Comparison of ENCODE assay signal across 24 cellular contexts in the genomic region with DNA sequence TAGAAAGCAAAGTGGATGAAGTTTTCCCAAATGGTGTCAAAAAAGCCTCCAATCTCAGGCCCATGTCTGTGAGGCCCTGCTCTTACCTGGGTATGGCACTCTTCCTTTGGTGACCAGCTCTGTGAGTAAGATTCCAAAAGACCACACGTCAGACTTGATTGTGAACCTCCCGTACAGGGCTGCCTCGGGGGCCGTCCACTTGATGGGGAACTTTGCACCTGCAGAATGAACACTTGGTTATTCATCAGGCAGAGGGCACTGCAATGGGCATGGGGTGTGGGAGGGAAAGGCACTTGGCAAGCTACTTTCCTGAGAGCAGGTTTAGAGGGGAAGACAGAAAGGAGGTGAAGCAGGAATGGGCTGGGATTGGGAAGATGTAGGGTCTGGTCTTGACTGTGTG.
A peak's percentile ranks its signal among the peaks of the same experiment; 100 is the strongest.
DNase-seq lines count a peak whose midpoint lies in the region; ATAC-seq lines count a peak whose summit lies in the region.
"Had no signal": no experiment of that assay in that cellular context is flagged by ENCODE, and none has a peak within 500 bp of the region (broad histone marks: within the 10 kb centered on the region; RNA-seq: fewer than 3 reads in every experiment).

No MANE protein-coding gene starts in this region.

- H3K4me3 Mint-ChIP-seq in activated T-cell treated with anti-CD3 and anti-CD28 coated beads, Interleukin-2, amount 50 U/mL, for 24 hours, result no peak overlapping the region
- H3K4me3 Mint-ChIP-seq in activated CD8-positive, alpha-beta T cell treated with anti-CD3 and anti-CD28 coated beads, Interleukin-2, amount 10 ng/mL, durations not matched to agents 7 days and 5 days, result no peak overlapping the region
- H3K4me3 Mint-ChIP-seq: CD14-positive monocyte; IgD-negative memory B cell; memory B cell; stimulated activated memory B cell treated with anti-CD40 and anti-IgM and Interleukin-4, amounts not matched to agents 10 μg/mL and 1 μg/mL and 100 μg/mL, for 72 hours had no signal

- CTCF ChIA-PET in activated CD8-positive, alpha-beta T cell treated with anti-CD3 and anti-CD28 coated beads, Interleukin-2, amount 10 ng/mL, durations not matched to agents 7 days and 5 days (lab: Charles Lee), result interaction anchor here (1.4 kb wide), 1 partner anchor 416 kb away, joined by 4 read pairs; a partner anchor contains a TSS

- H3K4me1 Mint-ChIP-seq in activated T-cell treated with anti-CD3 and anti-CD28 coated beads, Interleukin-2, amount 50 U/mL, for 24 hours (ENCODE audit: low read depth), result peaks cover 28% of the 10 kb centered on the region
- H3K4me1 Mint-ChIP-seq in activated CD8-positive, alpha-beta T cell treated with anti-CD3 and anti-CD28 coated beads, Interleukin-2, amount 10 ng/mL, durations not matched to agents 7 days and 5 days (ENCODE audit: low read depth), result peaks cover 6% of the 10 kb centered on the region
- H3K4me1 Mint-ChIP-seq: CD14-positive monocyte; IgD-negative memory B cell; memory B cell; stimulated activated memory B cell treated with anti-CD40 and anti-IgM and Interleukin-4, amounts not matched to agents 10 μg/mL and 1 μg/mL and 100 μg/mL, for 72 hours had no signal

- ATAC-seq in activated CD8-positive, alpha-beta T cell treated with anti-CD3 and anti-CD28 coated beads, Interleukin-2, amount 10 ng/mL, durations not matched to agents 7 days and 5 days, result no peak
- ATAC-seq in left lobe of liver, result peak; percentile 5
- ATAC-seq: left lung; psoas muscle; stimulated activated memory B cell treated with anti-CD40 and anti-IgM and Interleukin-4, amounts not matched to agents 10 μg/mL and 1 μg/mL and 100 μg/mL, for 72 hours had no signal

- H3K36me3 Mint-ChIP-seq in activated T-cell treated with anti-CD3 and anti-CD28 coated beads, Interleukin-2, amount 50 U/mL, for 24 hours (ENCODE audit: low read depth), result peaks cover 93% of the 10 kb centered on the region
- H3K36me3 Mint-ChIP-seq in activated CD8-positive, alpha-beta T cell treated with anti-CD3 and anti-CD28 coated beads, Interleukin-2, amount 10 ng/mL, durations not matched to agents 7 days and 5 days (ENCODE audit: low read depth), result peaks cover 58% of the 10 kb centered on the region

- no peaks in the 10 kb centered on the region for H3K9me3 Mint-ChIP-seq in activated T-cell treated with anti-CD3 and anti-CD28 coated beads, Interleukin-2, amount 50 U/mL, for 24 hours
- H3K9me3 Mint-ChIP-seq in activated CD8-positive, alpha-beta T cell treated with anti-CD3 and anti-CD28 coated beads, Interleukin-2, amount 10 ng/mL, durations not matched to agents 7 days and 5 days (ENCODE audit: insufficient read depth), result no peaks in the 10 kb centered on the region
- H3K9me3 Mint-ChIP-seq: CD14-positive monocyte; IgD-negative memory B cell; memory B cell; stimulated activated memory B cell treated with anti-CD40 and anti-IgM and Interleukin-4, amounts not matched to agents 10 μg/mL and 1 μg/mL and 100 μg/mL, for 72 hours had no signal

- POLR2A ChIA-PET in activated CD8-positive, alpha-beta T cell treated with anti-CD3 and anti-CD28 coated beads, Interleukin-2, amount 10 ng/mL, durations not matched to agents 7 days and 5 days (lab: Charles Lee), result no interaction called here

- H3K27ac Mint-ChIP-seq in activated T-cell treated with anti-CD3 and anti-CD28 coated beads, Interleukin-2, amount 50 U/mL, for 24 hours, result peak overlapping the region; percentile 83
- peak overlapping the region; percentile 16 for H3K27ac Mint-ChIP-seq in activated CD8-positive, alpha-beta T cell treated with anti-CD3 and anti-CD28 coated beads, Interleukin-2, amount 10 ng/mL, durations not matched to agents 7 days and 5 days
- H3K27ac Mint-ChIP-seq: stimulated activated memory B cell treated with anti-CD40 and anti-IgM and Interleukin-4, amounts not matched to agents 10 μg/mL and 1 μg/mL and 100 μg/mL, for 72 hours had no signal

- no peaks in the 10 kb centered on the region for H3K27me3 Mint-ChIP-seq in activated T-cell treated with anti-CD3 and anti-CD28 coated beads, Interleukin-2, amount 50 U/mL, for 24 hours
- H3K27me3 Mint-ChIP-seq in activated CD8-positive, alpha-beta T cell treated with anti-CD3 and anti-CD28 coated beads, Interleukin-2, amount 10 ng/mL, durations not matched to agents 7 days and 5 days (ENCODE audit: low read depth), result no peaks in the 10 kb centered on the region
- H3K27me3 Mint-ChIP-seq: IgD-negative memory B cell; memory B cell; stimulated activated memory B cell treated with anti-CD40 and anti-IgM and Interleukin-4, amounts not matched to agents 10 μg/mL and 1 μg/mL and 100 μg/mL, for 72 hours had no signal

- no peak for DNase-seq in activated T-cell treated with anti-CD3 and anti-CD28 coated beads, Interleukin-2, amount 50 U/mL, for 24 hours
- DNase-seq in activated T-cell treated with anti-CD3 and anti-CD28 coated beads, Interleukin-2, amount 50 U/mL, for 48 hours, result no peak
- DNase-seq in activated CD8-positive, alpha-beta T cell treated with anti-CD3 and anti-CD28 coated beads, Interleukin-2, amount 10 ng/mL, durations not matched to agents 7 days and 5 days, result no peak
- DNase-seq in left lobe of liver (ENCODE audit: low spot score) (no peak), NCI-H1417 treated with DMSO at 0.1 percent for 48 hours (lab: John Stamatoyannopoulos, UW) (no peak), NCI-H446 treated with DMSO at 0.1 percent for 48 hours (lab: John Stamatoyannopoulos, UW) (no peak), SW 1271 (lab: John Stamatoyannopoulos, UW) (no peak)
- peak; percentile 17 for DNase-seq in stimulated activated CD8-positive, alpha-beta memory T cell treated with anti-CD3 and anti-CD28 coated beads, Interleukin-4, amount 100 ng/mL, for 48 hours
- DNase-seq: activated CD4-positive, alpha-beta T cell treated with anti-CD3 and anti-CD28 coated beads, Interleukin-2, amount 50 U/mL, for 1 hour; DND-41; effector memory CD4-positive, alpha-beta T cell; GF-D8; glutamatergic neuron; left lung; occipital lobe; psoas muscle; SHP77 treated with DMSO at 0.1 percent for 48 hours; stimulated activated CD4-positive, alpha-beta T cell treated with anti-CD3 and anti-CD28 coated beads, Interleukin-15, amount 100 ng/mL, for 24 hours; stimulated activated CD4-positive, alpha-beta T cell treated with anti-CD3 and anti-CD28 coated beads, Interleukin-4, amount 100 ng/mL, for 4 hours; upper lobe of left lung had no signal
